Comparison of ENCODE assay signal across 18 cellular contexts in the genomic region with DNA sequence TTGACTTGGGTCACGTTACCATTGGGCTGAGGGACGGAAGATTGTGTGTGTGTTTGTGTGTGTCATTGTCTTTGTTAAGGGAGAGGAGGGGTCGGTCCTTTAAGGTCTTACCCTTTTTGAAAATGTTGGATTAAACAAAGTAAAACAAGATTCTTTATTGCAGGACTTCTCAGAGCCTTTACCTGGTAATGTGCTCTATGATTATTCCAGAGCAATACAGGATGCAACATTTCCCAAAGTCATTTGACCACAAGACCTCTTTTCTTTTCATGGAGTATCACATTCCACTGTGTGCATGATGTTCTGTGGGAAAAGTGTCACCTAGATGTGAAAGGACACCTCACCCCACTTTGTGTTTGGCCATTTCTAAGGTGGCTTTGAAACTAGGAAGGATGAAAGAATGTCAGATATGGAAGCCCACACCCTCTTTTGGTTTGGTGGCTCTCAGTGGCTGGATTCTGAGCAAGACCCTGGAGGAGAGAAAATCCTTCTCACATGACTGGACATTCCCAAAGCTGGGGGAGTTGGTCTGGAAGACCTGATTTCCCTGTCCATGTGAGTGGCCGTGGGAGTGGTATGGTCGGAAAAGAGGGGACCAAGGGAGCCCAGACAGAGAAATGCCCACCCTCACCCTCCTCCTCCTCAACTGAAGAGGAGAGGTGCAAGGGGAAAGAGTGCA. TPM values are rescaled to one million over a fixed set of nuclear protein-coding genes. Genes with fewer than 3 reads are reported as not detected.
DNase-seq lines count a peak whose midpoint lies in the region; ATAC-seq and TF ChIP-seq lines count a peak whose summit lies in the region.
"Had no signal": no experiment of that assay in that cellular context is flagged by ENCODE, and none has a peak within 500 bp of the region (broad histone marks: within the 10 kb centered on the region; RNA-seq: fewer than 3 reads in every experiment).

No MANE protein-coding gene starts in this region.

- H3K36me3 Mint-ChIP-seq in activated naive CD4-positive, alpha-beta T cell treated with anti-CD3 and anti-CD28 coated beads for 36 hours (ENCODE audit: low read depth), result peaks cover 7% of the 10 kb centered on the region
- H3K36me3 Mint-ChIP-seq in activated CD4-positive, alpha-beta memory T cell treated with anti-CD3 and anti-CD28 coated beads for 36 hours, result peaks cover 16% of the 10 kb centered on the region
- peaks cover 34% of the 10 kb centered on the region for H3K36me3 Mint-ChIP-seq in effector memory CD8-positive, alpha-beta T cell (ENCODE audit: insufficient read depth)

- ATAC-seq in effector memory CD8-positive, alpha-beta T cell (replicated peaks), result no peak
- ATAC-seq in left colon, result no peak
- no peak for ATAC-seq in upper lobe of left lung (ENCODE audit: low FRiP score in 2 of 2)
- ATAC-seq: psoas muscle, SK-N-SH treated with all-trans-retinoic acid at 6 μM for 48 hours had no signal

- peak overlapping the region; percentile 95 for H3K27ac Mint-ChIP-seq in activated naive CD4-positive, alpha-beta T cell treated with anti-CD3 and anti-CD28 coated beads for 36 hours
- H3K27ac Mint-ChIP-seq in activated CD4-positive, alpha-beta memory T cell treated with anti-CD3 and anti-CD28 coated beads for 36 hours, result peak overlapping the region; percentile 97
- H3K27ac Mint-ChIP-seq in effector memory CD8-positive, alpha-beta T cell, result peak overlapping the region; percentile 98 to 99
- H3K27ac Mint-ChIP-seq: HFFc6 had no signal

- POLR2A ChIA-PET in activated CD4-positive, alpha-beta memory T cell treated with anti-CD3 and anti-CD28 coated beads for 36 hours (lab: Charles Lee), result interaction anchor here (1.5 to 8.7 kb wide), 2 partner anchors 19 to 22 kb away, joined by 8 to 97 read pairs; partner anchors contain the start of gene ZNF831

- no peaks in the 10 kb centered on the region for H3K36me3 ChIP-seq in thymus (ENCODE audit: control insufficient read depth, insufficient read depth)
- no peaks in the 10 kb centered on the region for H3K36me3 ChIP-seq in upper lobe of left lung

- H3K4me3 Mint-ChIP-seq in activated naive CD4-positive, alpha-beta T cell treated with anti-CD3 and anti-CD28 coated beads for 36 hours, result peak overlapping the region; percentile 85
- H3K4me3 Mint-ChIP-seq in activated CD4-positive, alpha-beta memory T cell treated with anti-CD3 and anti-CD28 coated beads for 36 hours, result peak overlapping the region; percentile 97
- peak overlapping the region; percentile 78 to 79 for H3K4me3 Mint-ChIP-seq in effector memory CD8-positive, alpha-beta T cell
- H3K4me3 Mint-ChIP-seq: HFFc6, neural crest cell had no signal

- no peaks in the 10 kb centered on the region for H3K27me3 ChIP-seq in thymus (ENCODE audit: control insufficient read depth, insufficient read depth)
- no peaks in the 10 kb centered on the region for H3K27me3 ChIP-seq in upper lobe of left lung

- WGBS in thymus, result 95% methylated on average over 5 of the region's 5 CpGs
- WGBS in upper lobe of left lung, 2 donors, result 88 to 91% methylated on average over 5 of the region's 5 CpGs

- H3K4me1 Mint-ChIP-seq in activated naive CD4-positive, alpha-beta T cell treated with anti-CD3 and anti-CD28 coated beads for 36 hours (ENCODE audit: low read depth), result peaks cover 61% of the 10 kb centered on the region
- peaks cover 60% of the 10 kb centered on the region for H3K4me1 Mint-ChIP-seq in activated CD4-positive, alpha-beta memory T cell treated with anti-CD3 and anti-CD28 coated beads for 36 hours (ENCODE audit: low read depth)
- peaks cover 58 to 65% of the 10 kb centered on the region in 2 donors for H3K4me1 Mint-ChIP-seq in effector memory CD8-positive, alpha-beta T cell (ENCODE audit: low read depth in 2 of 2)

- TF ChIP-seq POLR2A in upper lobe of left lung (IDR thresholded peaks at IDR 0.05), result no peak

- no peak for TF ChIP-seq CTCF in upper lobe of left lung (IDR thresholded peaks at IDR 0.05)

- DNase-seq in activated naive CD4-positive, alpha-beta T cell treated with anti-CD3 and anti-CD28 coated beads for 36 hours, result no peak
- DNase-seq in activated naive CD4-positive, alpha-beta T cell treated with anti-CD3 and anti-CD28 coated beads, Interleukin-2, amount 50 U/mL, for 16 hours, result no peak
- no peak for DNase-seq in activated CD4-positive, alpha-beta memory T cell treated with anti-CD3 and anti-CD28 coated beads for 36 hours
- DNase-seq in effector memory CD8-positive, alpha-beta T cell, result no peak
- DNase-seq in left colon (no peak), UCSD-AML1 (lab: John Stamatoyannopoulos, UW; ENCODE audit: unreplicated experiment) (no peak), upper lobe of left lung (no peak)
- DNase-seq: COR-L47; effector CD4-positive, alpha-beta T cell; HFFc6; mammary epithelial cell; NCI-H1436 treated with DMSO at 0.1 percent for 48 hours; psoas muscle had no signal

- intact Hi-C loops in activated naive CD4-positive, alpha-beta T cell treated with anti-CD3 and anti-CD28 coated beads for 36 hours (cut with micrococcal nuclease), result loop anchor here (2.0 to 5.0 kb wide), 2 partner anchors 31 to 163 kb away; partner anchors contain the start of gene NELFCD
- intact Hi-C loops in activated CD4-positive, alpha-beta memory T cell treated with anti-CD3 and anti-CD28 coated beads for 36 hours (cut with micrococcal nuclease), result loop anchor here (5.0 kb wide), 1 partner anchor 43 kb away; no protein-coding TSS in a partner anchor
- intact Hi-C loops in left colon (cut with DNase I, micrococcal nuclease), result no loop called here

- H3K9me3 ChIP-seq in thymus (ENCODE audit: control insufficient read depth) (no peaks in the 10 kb centered on the region), upper lobe of left lung (no peaks in the 10 kb centered on the region)
- H3K9me3 ChIP-seq: psoas muscle had no signal

- H3K4me3 ChIP-seq in thymus (ENCODE audit: low read length) (no peak overlapping the region), upper lobe of left lung (peak overlapping the region in 1 of 4 donors; percentile 13)
- H3K4me3 ChIP-seq: psoas muscle had no signal

- H3K9me3 Mint-ChIP-seq in activated naive CD4-positive, alpha-beta T cell treated with anti-CD3 and anti-CD28 coated beads for 36 hours, result no peaks in the 10 kb centered on the region
- H3K9me3 Mint-ChIP-seq in activated CD4-positive, alpha-beta memory T cell treated with anti-CD3 and anti-CD28 coated beads for 36 hours, result peaks cover 2% of the 10 kb centered on the region
- H3K9me3 Mint-ChIP-seq in effector memory CD8-positive, alpha-beta T cell, result no peaks in the 10 kb centered on the region
- H3K9me3 Mint-ChIP-seq: neural crest cell had no signal

- peaks cover 10% of the 10 kb centered on the region for H3K4me1 ChIP-seq in thymus (ENCODE audit: control insufficient read depth, insufficient read depth, low read length)
- peaks cover 0 to 6% (median 0%) of the 10 kb centered on the region in 4 donors for H3K4me1 ChIP-seq in upper lobe of left lung

- CTCF ChIA-PET in activated naive CD4-positive, alpha-beta T cell treated with anti-CD3 and anti-CD28 coated beads for 36 hours (lab: Charles Lee), result interaction anchor here (1.7 kb wide), 1 partner anchor 23 kb away, joined by 4 read pairs; no protein-coding TSS in a partner anchor
- CTCF ChIA-PET in activated CD4-positive, alpha-beta memory T cell treated with anti-CD3 and anti-CD28 coated beads for 36 hours (lab: Charles Lee), result interaction anchor here (0.7 to 4.4 kb wide), 7 partner anchors 14 to 108 kb away, joined by 3 to 27 read pairs (median 4); partner anchors contain the start of gene ZNF831

- H3K27me3 Mint-ChIP-seq in activated naive CD4-positive, alpha-beta T cell treated with anti-CD3 and anti-CD28 coated beads for 36 hours (ENCODE audit: low read depth), result no peaks in the 10 kb centered on the region
- no peaks in the 10 kb centered on the region for H3K27me3 Mint-ChIP-seq in activated CD4-positive, alpha-beta memory T cell treated with anti-CD3 and anti-CD28 coated beads for 36 hours
- H3K27me3 Mint-ChIP-seq in effector memory CD8-positive, alpha-beta T cell, result no peaks in the 10 kb centered on the region

- TF ChIP-seq EP300 in upper lobe of left lung (IDR thresholded peaks at IDR 0.05), result no peak

- H3K27ac ChIP-seq in thymus (ENCODE audit: low read depth) (peak overlapping the region; percentile 92), upper lobe of left lung (peak overlapping the region in 1 of 4 donors; percentile 66)
- H3K27ac ChIP-seq: psoas muscle had no signal

RNA-seq across cellular contexts. Expression of gene ZNF831, which starts 18.2 kb away (rescaled TPM):
- 1 to 10 TPM; 5.1 to 6.0 TPM for total RNA-seq in activated naive CD4-positive, alpha-beta T cell treated with anti-CD3 and anti-CD28 coated beads for 36 hours
- total RNA-seq in activated CD4-positive, alpha-beta memory T cell treated with anti-CD3 and anti-CD28 coated beads for 36 hours, result 1 to 10 TPM; 7.6 to 9.4 TPM
- polyA plus RNA-seq in thymus, result 2.9 TPM
- total RNA-seq in left colon, result under 1 TPM; 0.15 to 0.61 TPM
- total RNA-seq in upper lobe of left lung, result 1 to 10 TPM in 5 of 6 donors, under 1 TPM in 1; 0.98 to 6.2 (median 2.8) TPM
- total RNA-seq: fibroblast of lung, HFFc6, mammary epithelial cell, neural crest cell had no signal
- polyA plus RNA-seq: AG04450, fibroblast of lung, mammary epithelial cell had no signal

Comparison
In these comparisons a context has a peak if more than half of its experiments do, and no peak if none do; other contexts are left out.
1. intact Hi-C loops: an anchor here in activated naive CD4-positive, alpha-beta T cell treated with anti-CD3 and anti-CD28 coated beads for 36 hours (2.0 to 5.0 kb wide) and activated CD4-positive, alpha-beta memory T cell treated with anti-CD3 and anti-CD28 coated beads for 36 hours (5.0 kb wide); none called in left colon.